ENCODE assay signal across 29 cellular contexts in the genomic region with DNA sequence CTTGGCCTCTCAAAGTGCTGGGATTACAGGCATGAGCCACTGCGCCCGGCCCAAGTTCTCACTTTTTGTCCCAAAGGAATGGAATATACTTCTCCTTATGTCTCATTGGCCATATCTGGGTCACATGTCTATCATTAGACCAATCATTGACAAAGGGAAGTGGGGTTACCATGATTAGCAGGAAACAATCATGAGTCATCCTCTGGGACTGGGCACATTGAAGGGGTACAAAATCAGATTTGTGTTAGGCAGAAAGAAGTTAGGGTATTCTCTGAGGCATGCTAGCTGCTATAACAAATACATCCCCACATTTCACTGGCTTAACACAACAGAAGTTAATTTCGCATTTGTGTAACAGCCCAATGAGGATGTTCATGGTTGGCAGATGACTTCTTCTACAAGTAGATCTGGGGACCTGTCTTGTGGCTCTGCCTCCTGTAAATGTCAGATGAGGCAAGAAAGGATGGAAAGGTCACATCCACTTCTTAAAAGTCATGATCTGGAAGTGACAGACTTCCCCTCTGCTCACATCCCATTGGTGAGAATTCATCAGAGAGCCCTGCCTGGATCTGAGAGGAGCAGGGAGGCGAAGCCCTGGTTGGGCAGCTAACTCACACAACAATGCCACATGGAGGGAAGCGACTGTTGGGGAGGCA. TPM values are rescaled to one million over a fixed set of nuclear protein-coding genes. Genes with fewer than 3 reads are reported as not detected.
"Had no signal": no experiment of that assay in that cellular context is flagged by ENCODE, and none has a peak within 500 bp of the region (broad histone marks: within the 10 kb centered on the region; RNA-seq: fewer than 3 reads in every experiment).

No MANE protein-coding gene starts in this region.

- ATAC-seq: activated T-cell treated with anti-CD3 and anti-CD28 coated beads, Interleukin-2, amount 50 U/mL, for 72 hours; body of pancreas; gastroesophageal sphincter; left ventricle myocardium superior; natural killer cell; stimulated activated naive B cell treated with anti-CD40 and anti-IgM and Interleukin-4, amounts not matched to agents 10 μg/mL and 1 μg/mL and 100 μg/mL, for 72 hours had no signal

- H3K4me1 Mint-ChIP-seq: endodermal cell had no signal

- H3K36me3 ChIP-seq: cardiac muscle cell, esophagus squamous epithelium, gastroesophageal sphincter, thyroid gland, WERI-Rb-1 had no signal

- H3K4me3 Mint-ChIP-seq: activated naive CD4-positive, alpha-beta T cell treated with anti-CD3 and anti-CD28 coated beads for 36 hours; activated T-cell treated with anti-CD3 and anti-CD28 coated beads, Interleukin-2, amount 50 U/mL, for 72 hours; endodermal cell; natural killer cell; stimulated activated naive B cell treated with anti-CD40 and anti-IgM and Interleukin-4, amounts not matched to agents 10 μg/mL and 1 μg/mL and 100 μg/mL, for 72 hours; T-helper 2 cell treated with Interferon-gamma antibody and Interleukin-4, amounts not matched to agents 5 μg/mL and 100 μg/mL, for 36 hours had no signal

- H3K9me3 ChIP-seq: body of pancreas, esophagus squamous epithelium, gastroesophageal sphincter, thyroid gland had no signal

- H3K27me3 ChIP-seq: cardiac muscle cell, thyroid gland had no signal

- H3K4me3 ChIP-seq: body of pancreas, cardiac muscle cell, esophagus squamous epithelium, gastroesophageal sphincter, thyroid gland had no signal

- DNase-seq: activated effector memory CD4-positive, alpha-beta T cell treated with Interleukin-2 at 50 U/mL for 16 hours; activated naive CD4-positive, alpha-beta T cell treated with anti-CD3 and anti-CD28 coated beads for 36 hours; activated T-cell treated with anti-CD3 and anti-CD28 coated beads, Interleukin-2, amount 50 U/mL, for 72 hours; anterior cingulate cortex; body of pancreas; cortex of kidney; endodermal cell; esophagus squamous epithelium; head of caudate nucleus; hypothalamus; left ventricle myocardium superior; mammary epithelial cell; midbrain; natural killer cell; retina; stimulated activated CD4-positive, alpha-beta T cell treated with anti-CD3 and anti-CD28 coated beads, Interleukin-2, amount 100 ng/mL, for 48 hours; stimulated activated CD8-positive, alpha-beta memory T cell treated with anti-CD3 and anti-CD28 coated beads, Interleukin-4, amount 100 ng/mL, for 48 hours; stimulated activated naive B cell treated with anti-CD40 and anti-IgM and Interleukin-4, amounts not matched to agents 10 μg/mL and 1 μg/mL and 100 μg/mL, for 72 hours; thyroid gland; WERI-Rb-1 had no signal

- H3K27ac Mint-ChIP-seq: activated naive CD4-positive, alpha-beta T cell treated with anti-CD3 and anti-CD28 coated beads for 36 hours; activated T-cell treated with anti-CD3 and anti-CD28 coated beads, Interleukin-2, amount 50 U/mL, for 72 hours; endodermal cell; natural killer cell; progenitor cell of endocrine pancreas; stimulated activated naive B cell treated with anti-CD40 and anti-IgM and Interleukin-4, amounts not matched to agents 10 μg/mL and 1 μg/mL and 100 μg/mL, for 72 hours; T-helper 2 cell treated with Interferon-gamma antibody and Interleukin-4, amounts not matched to agents 5 μg/mL and 100 μg/mL, for 36 hours had no signal

- H3K9me3 Mint-ChIP-seq: activated naive CD4-positive, alpha-beta T cell treated with anti-CD3 and anti-CD28 coated beads for 36 hours; activated T-cell treated with anti-CD3 and anti-CD28 coated beads, Interleukin-2, amount 50 U/mL, for 72 hours; endodermal cell; natural killer cell; T-helper 2 cell treated with Interferon-gamma antibody and Interleukin-4, amounts not matched to agents 5 μg/mL and 100 μg/mL, for 36 hours had no signal

- H3K36me3 Mint-ChIP-seq: natural killer cell; stimulated activated naive B cell treated with anti-CD40 and anti-IgM and Interleukin-4, amounts not matched to agents 10 μg/mL and 1 μg/mL and 100 μg/mL, for 72 hours had no signal

- H3K27ac ChIP-seq: body of pancreas, cardiac muscle cell, esophagus squamous epithelium, gastroesophageal sphincter, thyroid gland, WERI-Rb-1 had no signal

- FAIRE-seq: TTC549 had no signal

RNA-seq across cellular contexts. Expression of gene CCDC63, which starts 3.1 kb away (rescaled TPM):
- total RNA-seq: activated naive CD4-positive, alpha-beta T cell treated with anti-CD3 and anti-CD28 coated beads for 36 hours; body of pancreas; cardiac muscle cell; cerebellum; esophagus squamous epithelium; gastroesophageal sphincter; left ventricle myocardium superior; mammary epithelial cell; natural killer cell; osteocyte; progenitor cell of endocrine pancreas; subcutaneous adipose tissue; thyroid gland; ureter had no signal
